9 cellular contexts compared by ENCODE assay signal in the genomic region with DNA sequence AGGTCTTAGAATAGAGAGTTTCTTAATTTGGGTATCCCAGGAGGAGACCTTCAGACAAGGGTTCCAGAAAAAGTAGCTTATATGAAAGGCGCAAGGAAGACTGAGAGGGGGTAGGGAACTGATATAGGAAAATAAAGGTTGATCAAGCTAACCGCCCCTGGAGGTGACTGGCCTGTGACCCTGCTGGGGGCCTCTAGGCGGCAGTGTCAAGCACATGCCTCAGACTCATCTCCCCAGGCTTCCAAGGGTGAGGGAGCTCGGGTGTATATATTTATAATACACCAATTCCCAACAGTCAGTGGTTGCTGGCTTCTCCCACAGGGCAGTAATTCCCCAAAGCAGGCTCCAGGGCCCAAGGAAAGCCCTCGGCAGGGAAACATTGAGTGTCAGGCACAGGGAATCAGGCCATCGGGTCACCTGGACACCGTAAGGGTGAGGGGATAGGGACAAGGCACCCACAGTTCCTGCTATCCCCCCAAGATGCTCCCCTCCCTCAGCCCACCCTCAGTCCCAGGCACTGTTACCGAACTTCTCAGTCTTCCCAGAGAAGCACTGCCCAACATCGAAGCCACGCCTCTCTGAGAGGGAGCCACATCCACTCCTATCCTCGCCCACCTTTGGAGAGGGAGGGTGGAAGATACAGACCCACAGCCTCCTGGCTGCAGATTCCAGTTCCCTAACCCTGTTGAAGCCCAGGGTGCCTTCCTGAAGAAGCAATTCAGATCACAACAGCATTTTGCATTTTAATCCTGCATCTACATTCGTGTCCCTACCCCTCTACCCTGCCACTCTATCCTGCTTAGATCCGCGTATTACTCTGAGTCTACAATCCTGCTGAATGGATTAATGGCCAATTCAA. TPM values are rescaled to one million over a fixed set of nuclear protein-coding genes. Genes with fewer than 3 reads are reported as not detected.
DNase-seq lines count a peak whose midpoint lies in the region; ATAC-seq and TF ChIP-seq lines count a peak whose summit lies in the region.
"Had no signal": no experiment of that assay in that cellular context is flagged by ENCODE, and none has a peak within 500 bp of the region (broad histone marks: within the 10 kb centered on the region; RNA-seq: fewer than 3 reads in every experiment).

No MANE protein-coding gene starts in this region.

- peak; percentile 61 to 65 for DNase-seq in SJCRH30
- DNase-seq in mucosa of descending colon = peak in 1 of 3 donors; percentile 4
- no peak for DNase-seq in NCI-H1417 (lab: John Stamatoyannopoulos, UW)
- no peak for DNase-seq in gastrocnemius medialis
- DNase-seq in NCI-H2196 (lab: John Stamatoyannopoulos, UW; ENCODE audit: unreplicated experiment) = no peak
- DNase-seq: activated gamma-delta T cell treated with Interleukin-2 at 50 U/mL for 16 hours, Peyer's patch had no signal

- TF ChIP-seq POLR2A in gastrocnemius medialis (IDR thresholded peaks at IDR 0.05) = no peak

- ATAC-seq in HG02588 (IDR thresholded peaks at IDR 0.05; ENCODE audit: unreplicated experiment) (peak; percentile 70), mucosa of descending colon (peak; percentile 51), gastrocnemius medialis (no peak)

- in situ Hi-C loops in gastrocnemius medialis (cut with MboI; ENCODE audit: low sequenced_read_pairs in 4 of 4) = no loop called here

- H3K9me3 ChIP-seq in SJCRH30 (replicated peaks) (0 out of 2 replicates have a peak, but pooled peaks cover 3% of the 10 kb centered on the region), mucosa of descending colon (no peaks in the 10 kb centered on the region), gastrocnemius medialis (no peaks in the 10 kb centered on the region)
- H3K9me3 ChIP-seq: Peyer's patch had no signal

- TF ChIP-seq CTCF in GM12873 (IDR thresholded peaks at IDR 0.05; ENCODE audit: insufficient read depth, low read depth, low read length, missing control alignments) (peak; percentile 72), mucosa of descending colon (IDR thresholded peaks at IDR 0.05) (no peak), gastrocnemius medialis (IDR thresholded peaks at IDR 0.05 in 4 of 5, conservative IDR thresholded peaks at IDR 0.05 in 1 of 5) (peak in 1 of 5 experiments; percentile 29)

- H3K27ac ChIP-seq in SJCRH30 (peak overlapping the region; percentile 84), gastrocnemius medialis (no peak overlapping the region)
- H3K27ac ChIP-seq: Peyer's patch had no signal

- H3K27me3 ChIP-seq in SJCRH30 (no peaks in the 10 kb centered on the region), gastrocnemius medialis (no peaks in the 10 kb centered on the region)
- H3K27me3 ChIP-seq: Peyer's patch had no signal

- H3K4me1 ChIP-seq in SJCRH30 (peaks cover 39% of the 10 kb centered on the region), mucosa of descending colon (ENCODE audit: low read depth) (no peaks in the 10 kb centered on the region), gastrocnemius medialis (peaks cover 0 to 6% of the 10 kb centered on the region in 2 donors)
- H3K4me1 ChIP-seq: Peyer's patch had no signal

- intact Hi-C loops in mucosa of descending colon (cut with DNase I, micrococcal nuclease) = no loop called here
- intact Hi-C loops in gastrocnemius medialis (cut with DNase I; ENCODE audit: low total_unique reads) = no loop called here

- no peaks in the 10 kb centered on the region for H3K36me3 ChIP-seq in SJCRH30
- no peaks in the 10 kb centered on the region for H3K36me3 ChIP-seq in mucosa of descending colon (ENCODE audit: low read depth)
- H3K36me3 ChIP-seq in gastrocnemius medialis = no peaks in the 10 kb centered on the region
- H3K36me3 ChIP-seq: Peyer's patch had no signal

- no peak overlapping the region for H3K4me3 ChIP-seq in SJCRH30
- H3K4me3 ChIP-seq in mucosa of descending colon = no peak overlapping the region
- H3K4me3 ChIP-seq in gastrocnemius medialis = no peak overlapping the region
- H3K4me3 ChIP-seq: Peyer's patch had no signal

RNA-seq across cellular contexts. Expression of gene CAV3, which starts 19.5 kb away (rescaled TPM):
- 21.9 and 24.1 TPM in 2 replicates for total RNA-seq in SJCRH30 (2014; rRNA removed; shearing (Covaris generic))
- not detected for total RNA-seq in mucosa of descending colon
- 10 to 100 TPM; 12.0 to 19.7 (median 14.3) TPM for total RNA-seq in gastrocnemius medialis
- total RNA-seq: Peyer's patch had no signal

RNA-seq across cellular contexts. Expression of gene OXTR, which starts 55.3 kb away (rescaled TPM):
- 1.1 and 1.7 TPM in 2 replicates for total RNA-seq in SJCRH30 (2014; rRNA removed; shearing (Covaris generic))
- total RNA-seq in mucosa of descending colon = under 1 TPM; 0.19 to 0.70 (median 0.52) TPM
- total RNA-seq in gastrocnemius medialis = under 1 TPM in 1 of 4 donors, not detected in 3; 0.20 TPM

Comparison
In these comparisons a context has a peak if more than half of its experiments do, and no peak if none do; other contexts are left out.
1. ATAC-seq: peak in HG02588 (single experiment) and mucosa of descending colon (single experiment); none in gastrocnemius medialis (0 of 2).
2. DNase-seq: peak in SJCRH30 (2 of 2); none in NCI-H1417 (0 of 3), gastrocnemius medialis (0 of 2) and NCI-H2196 (single experiment).
3. RNA of gene CAV3, which starts 19.5 kb away (total RNA-seq): 21.9 to 24.1 TPM in SJCRH30 and 12.0 to 19.7 TPM in gastrocnemius medialis; not detected in mucosa of descending colon; every median in the first group is over 10 times any median in the second.